ENCODE assay signal across 20 cellular contexts in genomic region chr1:197806718-197807117, GRCh38.
"Had no signal": no experiment of that assay in that cellular context is flagged by ENCODE, and none has a peak within 500 bp of the region (broad histone marks: within the 10 kb centered on the region; RNA-seq: fewer than 3 reads in every experiment).

No MANE protein-coding gene starts in this region.

- H3K79me2 ChIP-seq: hepatocyte had no signal

- H3K9me3 ChIP-seq: neutrophil had no signal

- H3K36me3 ChIP-seq: esophagus squamous epithelium, neutrophil, WERI-Rb-1 had no signal

- H3K27ac Mint-ChIP-seq: activated naive CD8-positive, alpha-beta T cell; brain; memory B cell; naive thymus-derived CD4-positive, alpha-beta T cell had no signal

- H3K27ac ChIP-seq: coronary artery, esophagus squamous epithelium, hepatocyte, neutrophil, WERI-Rb-1 had no signal

- H3K4me1 Mint-ChIP-seq: brain had no signal

- DNase-seq: activated CD4-positive, alpha-beta T cell treated with anti-CD3 and anti-CD28 coated beads, Interleukin-2, amount 50 U/mL, for 48 hours; activated effector memory CD4-positive, alpha-beta T cell treated with anti-CD3 and anti-CD28 coated beads, Interleukin-2, amount 50 U/mL, for 16 hours; activated T-cell treated with anti-CD3 and anti-CD28 coated beads, Interleukin-2, amount 50 U/mL, for 4 hours; amygdala; esophagus squamous epithelium; left ventricle myocardium superior; mucosa of descending colon; naive thymus-derived CD4-positive, alpha-beta T cell; posterior cingulate gyrus; retina; stimulated activated CD4-positive, alpha-beta T cell treated with anti-CD3 and anti-CD28 coated beads, Interleukin-12 subunit alpha, Interleukin-12 subunit beta, amount 100 ng/mL, for 4 hours; stimulated activated CD4-positive, alpha-beta T cell treated with anti-CD3 and anti-CD28 coated beads, Interleukin-2, amount 100 ng/mL, for 24 hours; WERI-Rb-1 had no signal

- H3K9me3 Mint-ChIP-seq: activated T-cell treated with anti-CD3 and anti-CD28 coated beads, Interleukin-2, amount 50 U/mL, for 4 hours; central memory CD8-positive, alpha-beta T cell had no signal

- H3K4me3 Mint-ChIP-seq: activated naive CD8-positive, alpha-beta T cell; activated T-cell treated with anti-CD3 and anti-CD28 coated beads, Interleukin-2, amount 50 U/mL, for 4 hours; brain; central memory CD8-positive, alpha-beta T cell; memory B cell; naive thymus-derived CD4-positive, alpha-beta T cell had no signal

- H3K4me3 ChIP-seq: coronary artery, esophagus squamous epithelium, hepatocyte, mucosa of descending colon had no signal

- H3K27me3 Mint-ChIP-seq: brain; central memory CD8-positive, alpha-beta T cell had no signal

- H2AFZ ChIP-seq: hepatocyte had no signal

- ATAC-seq: activated T-cell treated with anti-CD3 and anti-CD28 coated beads, Interleukin-2, amount 50 U/mL, for 4 hours had no signal

- H3K36me3 Mint-ChIP-seq: activated naive CD8-positive, alpha-beta T cell had no signal

- H3K4me2 ChIP-seq: hepatocyte had no signal

- H3K27me3 ChIP-seq: esophagus squamous epithelium, hepatocyte, neutrophil had no signal
